ENCODE assay signal across 13 cellular contexts in the genomic region with DNA sequence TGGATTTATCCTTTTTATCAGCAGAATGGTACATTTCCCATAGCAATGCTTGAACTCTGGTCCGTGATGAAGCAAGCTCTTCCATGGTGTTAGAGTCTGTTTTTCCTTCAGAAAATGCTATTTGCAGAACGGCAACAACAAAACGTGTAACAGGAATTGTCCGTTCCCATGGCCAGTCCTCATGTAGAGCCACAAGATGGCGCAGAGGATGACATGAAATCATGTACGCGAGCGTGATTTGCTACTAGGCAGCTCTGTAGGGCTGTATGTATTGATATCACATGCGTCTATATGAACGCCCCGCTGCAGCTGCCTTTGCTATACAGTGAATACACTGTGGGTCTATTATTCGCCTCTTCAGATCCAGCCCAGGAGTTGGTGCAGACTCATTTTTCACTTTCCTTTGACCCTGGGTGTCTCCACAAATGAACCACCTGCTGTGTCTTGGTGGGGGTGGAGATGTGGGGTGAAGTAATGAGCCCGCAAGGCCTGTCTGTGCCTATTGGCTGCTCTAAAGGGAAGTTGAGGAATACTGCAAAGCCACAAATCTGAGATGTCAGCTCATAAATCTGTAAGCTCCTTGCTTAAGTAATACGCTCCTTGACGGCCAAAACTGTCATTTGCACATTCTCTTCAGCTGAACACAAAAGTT.
DNase-seq lines count a peak whose midpoint lies in the region; ATAC-seq and TF ChIP-seq lines count a peak whose summit lies in the region.
"Had no signal": no experiment of that assay in that cellular context is flagged by ENCODE, and none has a peak within 500 bp of the region (broad histone marks: within the 10 kb centered on the region; RNA-seq: fewer than 3 reads in every experiment).

No MANE protein-coding gene starts in this region.

- no peak overlapping the region for H3K4me2 ChIP-seq in HCT116 (ENCODE audit: low read length)

- intact Hi-C loops in HCT116 (cut with micrococcal nuclease): loop anchor here (1.0 kb wide), 1 partner anchor 12 kb away; no protein-coding TSS in a partner anchor

- no peaks in the 10 kb centered on the region for H3K4me1 ChIP-seq in HCT116 (ENCODE audit: control insufficient read depth in 1 of 2, insufficient read depth in 2 of 2, low read length in 2 of 2)

- no peaks in the 10 kb centered on the region for H3K9me3 ChIP-seq in HCT116 (ENCODE audit: control insufficient read depth in 1 of 2, insufficient read depth in 1 of 2, low read depth in 1 of 2, low read length in 2 of 2)

- no peak overlapping the region for H3K4me3 ChIP-seq in HCT116 (replicated peaks in 1 of 2; ENCODE audit: low read depth in 1 of 2, low read length in 2 of 2)

- no peaks in the 10 kb centered on the region for H3K9me2 ChIP-seq in HCT116 (ENCODE audit: insufficient read depth)

- no peaks in the 10 kb centered on the region for H3K79me2 ChIP-seq in HCT116 (ENCODE audit: insufficient read depth, low read length)

- no TSS peak for BruUV-seq in HCT116 (replicated peaks; lab: Mats Ljungman, UMichigan)

- CTCF ChIA-PET in HCT116 (lab: Charles Lee): no interaction called here

- no peak for TF ChIP-seq RAD21 in HCT116 (IDR thresholded peaks at IDR 0.05; ENCODE audit: low read depth)

- no peak; the same call in 1 of the 2 replicates for ATAC-seq in HCT116
- ATAC-seq in activated CD4-positive, CD25-positive, alpha-beta regulatory T cell treated with anti-CD3 and anti-CD28 coated beads, Interleukin-2, amount 50 U/mL, for 24 hours: no peak
- ATAC-seq in GM18861 (IDR thresholded peaks at IDR 0.05; ENCODE audit: unreplicated experiment): no peak
- no peak for ATAC-seq in HG02938 (IDR thresholded peaks at IDR 0.05; ENCODE audit: unreplicated experiment)
- ATAC-seq: natural killer cell treated with Interleukin-12 subunit alpha and Interleukin-12 subunit beta and Interleukin-15 and Interleukin-18, amount 100 ng/mL, for 72 hours had no signal

- POLR2A ChIA-PET in HCT116 (lab: Charles Lee): no interaction called here

- H2AFZ ChIP-seq in HCT116 (ENCODE audit: low read depth, low read length, poor library complexity, severe bottlenecking): no peak overlapping the region

- DNase-seq in AG08396 (ENCODE audit: low spot score): peak; percentile 55
- DNase-seq in HCT116 (ENCODE audit: low read depth, low spot score): no peak
- DNase-seq in NCI-H82 treated with DMSO at 0.1 percent for 48 hours (lab: John Stamatoyannopoulos, UW; ENCODE audit: unreplicated experiment): peak; percentile 13
- peak; percentile 16 for DNase-seq in cerebellar cortex (ENCODE audit: low spot score)
- no peak for DNase-seq in middle frontal gyrus (ENCODE audit: extremely low spot score, low spot score)
- DNase-seq: activated T-cell treated with anti-CD3 and anti-CD28 coated beads, Interleukin-2, amount 50 U/mL, for 1 hour; CD8-positive, alpha-beta memory T cell; stimulated activated CD4-positive, alpha-beta T cell treated with anti-CD3 and anti-CD28 coated beads, Interleukin-1b, Interleukin-23, amount 100 ng/mL, for 48 hours; substantia nigra had no signal

- H3K36me3 ChIP-seq in HCT116 (ENCODE audit: control insufficient read depth in 1 of 2, insufficient read depth in 2 of 2, low read length in 2 of 2): no peaks in the 10 kb centered on the region

- H3K27me3 ChIP-seq in HCT116 (ENCODE audit: insufficient read depth, low read length): peaks cover 14% of the 10 kb centered on the region

- RAD21 ChIA-PET in HCT116 (lab: Charles Lee; ENCODE audit: low non-redundant PET in 1 of 2, low total read pairs in 2 of 2, uncharacterized antibody in 2 of 2, unreplicated experiment in 2 of 2): no interaction called here

- no peak overlapping the region for H3K9ac ChIP-seq in HCT116 (ENCODE audit: low read length)

- TF ChIP-seq POLR2A in HCT116 (IDR thresholded peaks at IDR 0.05; ENCODE audit: borderline replicate concordance, extremely low read depth, insufficient read depth, insufficient read length): no peak

- TF ChIP-seq CTCF in HCT116 (IDR thresholded peaks at IDR 0.05 in 2 of 3, conservative IDR thresholded peaks at IDR 0.05 in 1 of 3; ENCODE audit: borderline replicate concordance in 1 of 3, insufficient read depth in 1 of 3, low read depth in 2 of 3, low read length in 2 of 3): peak in 2 of 3 experiments; percentile 17 to 36; a peak in 3 of 6 replicates

- H4K20me1 ChIP-seq in HCT116 (ENCODE audit: insufficient read depth): no peaks in the 10 kb centered on the region

- H3K27ac ChIP-seq in HCT116 (ENCODE audit: low read depth, low read length): no peak overlapping the region

TF ChIP-seq in HCT116, 20 proteins besides CTCF, POLR2A, EP300 and RAD21:
- no peak for TF ChIP-seq ELF1 (IDR thresholded peaks at IDR 0.05; ENCODE audit: borderline replicate concordance, low read depth)
- no peak for TF ChIP-seq CEBPB (IDR thresholded peaks at IDR 0.05; ENCODE audit: low read depth)
- no peak for TF ChIP-seq SIN3A (IDR thresholded peaks at IDR 0.05; ENCODE audit: low read depth)
- no peak for TF ChIP-seq ZFX (IDR thresholded peaks at IDR 0.05)
- TF ChIP-seq, protein P1, sequence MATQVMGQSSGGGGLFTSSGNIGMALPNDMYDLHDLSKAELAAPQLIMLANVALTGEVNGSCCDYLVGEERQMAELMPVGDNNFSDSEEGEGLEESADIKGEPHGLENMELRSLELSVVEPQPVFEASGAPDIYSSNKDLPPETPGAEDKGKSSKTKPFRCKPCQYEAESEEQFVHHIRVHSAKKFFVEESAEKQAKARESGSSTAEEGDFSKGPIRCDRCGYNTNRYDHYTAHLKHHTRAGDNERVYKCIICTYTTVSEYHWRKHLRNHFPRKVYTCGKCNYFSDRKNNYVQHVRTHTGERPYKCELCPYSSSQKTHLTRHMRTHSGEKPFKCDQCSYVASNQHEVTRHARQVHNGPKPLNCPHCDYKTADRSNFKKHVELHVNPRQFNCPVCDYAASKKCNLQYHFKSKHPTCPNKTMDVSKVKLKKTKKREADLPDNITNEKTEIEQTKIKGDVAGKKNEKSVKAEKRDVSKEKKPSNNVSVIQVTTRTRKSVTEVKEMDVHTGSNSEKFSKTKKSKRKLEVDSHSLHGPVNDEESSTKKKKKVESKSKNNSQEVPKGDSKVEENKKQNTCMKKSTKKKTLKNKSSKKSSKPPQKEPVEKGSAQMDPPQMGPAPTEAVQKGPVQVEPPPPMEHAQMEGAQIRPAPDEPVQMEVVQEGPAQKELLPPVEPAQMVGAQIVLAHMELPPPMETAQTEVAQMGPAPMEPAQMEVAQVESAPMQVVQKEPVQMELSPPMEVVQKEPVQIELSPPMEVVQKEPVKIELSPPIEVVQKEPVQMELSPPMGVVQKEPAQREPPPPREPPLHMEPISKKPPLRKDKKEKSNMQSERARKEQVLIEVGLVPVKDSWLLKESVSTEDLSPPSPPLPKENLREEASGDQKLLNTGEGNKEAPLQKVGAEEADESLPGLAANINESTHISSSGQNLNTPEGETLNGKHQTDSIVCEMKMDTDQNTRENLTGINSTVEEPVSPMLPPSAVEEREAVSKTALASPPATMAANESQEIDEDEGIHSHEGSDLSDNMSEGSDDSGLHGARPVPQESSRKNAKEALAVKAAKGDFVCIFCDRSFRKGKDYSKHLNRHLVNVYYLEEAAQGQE (IDR thresholded peaks at IDR 0.05; ENCODE audit: low read depth): no peak
- no peak for TF ChIP-seq FOSL1 (IDR thresholded peaks at IDR 0.05; ENCODE audit: low read depth)
- TF ChIP-seq, protein P2, sequence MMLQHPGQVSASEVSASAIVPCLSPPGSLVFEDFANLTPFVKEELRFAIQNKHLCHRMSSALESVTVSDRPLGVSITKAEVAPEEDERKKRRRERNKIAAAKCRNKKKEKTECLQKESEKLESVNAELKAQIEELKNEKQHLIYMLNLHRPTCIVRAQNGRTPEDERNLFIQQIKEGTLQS (IDR thresholded peaks at IDR 0.05): no peak
- TF ChIP-seq POLR2AphosphoS5 (IDR thresholded peaks at IDR 0.05; ENCODE audit: low read depth, low read length): no peak
- TF ChIP-seq, protein P3, sequence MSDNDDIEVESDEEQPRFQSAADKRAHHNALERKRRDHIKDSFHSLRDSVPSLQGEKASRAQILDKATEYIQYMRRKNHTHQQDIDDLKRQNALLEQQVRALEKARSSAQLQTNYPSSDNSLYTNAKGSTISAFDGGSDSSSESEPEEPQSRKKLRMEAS (IDR thresholded peaks at IDR 0.05): no peak
- TF ChIP-seq CBX3 (IDR thresholded peaks at IDR 0.05; ENCODE audit: low read depth): no peak
- TF ChIP-seq, protein P4, sequence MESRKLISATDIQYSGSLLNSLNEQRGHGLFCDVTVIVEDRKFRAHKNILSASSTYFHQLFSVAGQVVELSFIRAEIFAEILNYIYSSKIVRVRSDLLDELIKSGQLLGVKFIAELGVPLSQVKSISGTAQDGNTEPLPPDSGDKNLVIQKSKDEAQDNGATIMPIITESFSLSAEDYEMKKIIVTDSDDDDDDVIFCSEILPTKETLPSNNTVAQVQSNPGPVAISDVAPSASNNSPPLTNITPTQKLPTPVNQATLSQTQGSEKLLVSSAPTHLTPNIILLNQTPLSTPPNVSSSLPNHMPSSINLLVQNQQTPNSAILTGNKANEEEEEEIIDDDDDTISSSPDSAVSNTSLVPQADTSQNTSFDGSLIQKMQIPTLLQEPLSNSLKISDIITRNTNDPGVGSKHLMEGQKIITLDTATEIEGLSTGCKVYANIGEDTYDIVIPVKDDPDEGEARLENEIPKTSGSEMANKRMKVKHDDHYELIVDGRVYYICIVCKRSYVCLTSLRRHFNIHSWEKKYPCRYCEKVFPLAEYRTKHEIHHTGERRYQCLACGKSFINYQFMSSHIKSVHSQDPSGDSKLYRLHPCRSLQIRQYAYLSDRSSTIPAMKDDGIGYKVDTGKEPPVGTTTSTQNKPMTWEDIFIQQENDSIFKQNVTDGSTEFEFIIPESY (IDR thresholded peaks at IDR 0.05; ENCODE audit: extremely low read depth, insufficient replicate concordance, low read length): no peak
- no peak for TF ChIP-seq JUND (IDR thresholded peaks at IDR 0.05)
- TF ChIP-seq ZNF274 (IDR thresholded peaks at IDR 0.05; ENCODE audit: low read depth, low read length): no peak
- TF ChIP-seq EZH2 (IDR thresholded peaks at IDR 0.05): no peak
- no peak for TF ChIP-seq EZH2phosphoT487 (IDR thresholded peaks at IDR 0.05; ENCODE audit: borderline replicate concordance)
- no peak for TF ChIP-seq SP1 (IDR thresholded peaks at IDR 0.05; ENCODE audit: low read depth)
- TF ChIP-seq EGR1 (IDR thresholded peaks at IDR 0.05; ENCODE audit: low read depth): no peak

Comparison
In these comparisons a context has a peak if more than half of its experiments do, and no peak if none do; other contexts are left out.
1. DNase-seq: peak in AG08396 (single experiment), NCI-H82 treated with DMSO at 0.1 percent for 48 hours (single experiment) and cerebellar cortex (single experiment); none in HCT116 (single experiment) and middle frontal gyrus (single experiment).